In the genomic region with DNA sequence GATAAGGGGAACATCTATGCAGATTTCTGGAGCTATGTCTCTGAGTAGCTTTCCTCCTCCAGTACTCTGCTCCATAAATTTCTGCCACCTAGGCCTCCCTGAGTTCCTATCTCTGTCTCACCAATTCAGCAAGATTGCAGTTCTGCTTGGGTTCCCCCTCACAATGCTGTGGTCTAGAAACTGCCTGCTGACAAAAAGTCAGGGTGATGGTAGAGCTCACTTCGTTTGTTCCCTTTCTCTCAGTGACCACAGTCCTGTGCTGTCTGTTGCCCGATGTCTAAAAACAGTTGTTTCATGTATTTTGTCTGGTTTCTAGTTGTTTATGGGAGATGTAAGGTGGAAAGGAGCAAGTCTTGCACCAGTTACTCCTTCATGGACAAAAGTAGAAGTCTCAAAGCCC, we compare ENCODE assay signal across 10 cellular contexts. TPM values are rescaled to one million over a fixed set of nuclear protein-coding genes. Genes with fewer than 3 reads are reported as not detected.
A peak's percentile ranks its signal among the peaks of the same experiment; 100 is the strongest.
DNase-seq lines count a peak whose midpoint lies in the region; ATAC-seq lines count a peak whose summit lies in the region.
"Had no signal": no experiment of that assay in that cellular context is flagged by ENCODE, and none has a peak within 500 bp of the region (broad histone marks: within the 10 kb centered on the region; RNA-seq: fewer than 3 reads in every experiment).

No MANE protein-coding gene starts in this region.

- ATAC-seq in GM19372 (IDR thresholded peaks at IDR 0.05; ENCODE audit: low read depth, unreplicated experiment), result peak; percentile 85
- peak; percentile 77 for ATAC-seq in HG02840 (IDR thresholded peaks at IDR 0.05; ENCODE audit: low FRiP score, unreplicated experiment)
- peak; percentile 92 for ATAC-seq in HG03571 (IDR thresholded peaks at IDR 0.05; ENCODE audit: unreplicated experiment)
- ATAC-seq: gastrocnemius medialis had no signal

- in situ Hi-C loops in Caki2 (cut with HindIII; ENCODE audit: low pct_unique_long_range_greater_than_20kb, low sequenced_read_pairs), result no loop called here

- DNase-seq in Caki2 (ENCODE audit: low read depth) (peak; percentile 31), H4 (ENCODE audit: low spot score) (no peak), amniotic stem cell (lab: John Stamatoyannopoulos, UW) (no peak), NCI-H1930 (lab: John Stamatoyannopoulos, UW) (no peak)
- DNase-seq in activated CD8-positive, alpha-beta memory T cell treated with anti-CD3 and anti-CD28 coated beads for 24 hours, result no peak
- DNase-seq: gastrocnemius medialis, IMR-90 had no signal

RNA-seq across cellular contexts. Expression of gene AMMECR1, which starts 41.1 kb away (rescaled TPM):
- total RNA-seq in Caki2 (2014; rRNA removed; shearing (Covaris generic); ENCODE audit: low replicate concordance), result 21.1 and 22.9 TPM in 2 replicates
- total RNA-seq in H4 (2014; rRNA removed; shearing (Covaris generic)), result 20.0 and 24.3 TPM in 2 replicates
